In the genomic region with DNA sequence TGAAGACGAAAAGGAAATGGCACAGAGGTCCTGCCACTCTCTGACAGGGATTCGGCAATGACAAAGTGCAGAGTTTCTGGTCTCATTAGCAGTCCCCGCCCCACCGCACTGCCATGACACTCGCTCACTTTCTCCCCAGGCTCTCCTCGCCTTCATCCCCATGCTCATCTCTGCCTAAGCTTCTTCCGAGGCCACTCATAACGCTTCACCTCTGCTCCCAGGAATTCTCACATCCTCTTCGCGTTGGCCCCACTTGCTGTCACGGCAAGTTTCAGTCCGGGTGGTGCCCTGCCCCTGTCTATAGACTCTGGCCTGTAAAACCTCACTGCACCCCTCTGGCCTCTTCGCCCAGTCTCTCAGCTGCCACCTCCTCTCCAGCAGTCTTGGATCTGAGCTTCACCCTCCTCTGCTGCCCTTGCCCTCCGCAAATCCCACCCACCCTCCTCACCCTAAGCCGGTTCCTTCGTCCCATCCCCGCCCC, we compare ENCODE assay signal across 7 cellular contexts. TPM values are rescaled to one million over a fixed set of nuclear protein-coding genes. Genes with fewer than 3 reads are reported as not detected.
DNase-seq lines count a peak whose midpoint lies in the region; ATAC-seq, FAIRE-seq and TF ChIP-seq lines count a peak whose summit lies in the region.

No MANE protein-coding gene starts in this region.

- H3K4me1 ChIP-seq in foreskin keratinocyte: peaks cover 12% of the 10 kb centered on the region

- H3K27me3 ChIP-seq in foreskin keratinocyte: no peaks in the 10 kb centered on the region

- TF ChIP-seq CTCF in foreskin keratinocyte (conservative IDR thresholded peaks at IDR 0.05): no peak
- no peak for TF ChIP-seq CTCF in omental fat pad (IDR thresholded peaks at IDR 0.05)

- ATAC-seq in foreskin keratinocyte: peak; percentile 0
- ATAC-seq in omental fat pad (ENCODE audit: low FRiP score): peak; percentile 13
- ATAC-seq in GM21423 (IDR thresholded peaks at IDR 0.05; ENCODE audit: unreplicated experiment): no peak
- ATAC-seq in GM18519 (IDR thresholded peaks at IDR 0.05; ENCODE audit: low FRiP score, unreplicated experiment): no peak

- H3K27ac ChIP-seq in foreskin keratinocyte: peak overlapping the region; percentile 65

- DNase-seq in GM18507 (ENCODE audit: extremely low spot score, insufficient read length, low read depth) (no peak), NCI-H526 treated with DMSO at 0.1 percent for 48 hours (lab: John Stamatoyannopoulos, UW) (peak; percentile 14), activated T-helper 1 cell treated with Interleukin-2 at 50 U/mL for 16 hours (ENCODE audit: low read depth) (peak; percentile 24), foreskin keratinocyte (peak in 1 of 2 donors; percentile 20), omental fat pad (ENCODE audit: low spot score) (no peak)

- FAIRE-seq in GM18507 (lab: Jason Lieb, UNC): peak; percentile 78

RNA-seq across cellular contexts. Expression of gene RUBCN, which starts 0.7 kb away (rescaled TPM):
- total RNA-seq in foreskin keratinocyte: 19.9 and 21.0 TPM in 2 replicates
- polyA plus RNA-seq in foreskin keratinocyte: 4.4 and 4.9 TPM in 2 replicates
- total RNA-seq in omental fat pad: 10 to 100 TPM; 23.6 to 69.5 (median 39.4) TPM

RNA-seq across cellular contexts. Expression of gene FYTTD1, which starts 13.6 kb away (rescaled TPM):
- total RNA-seq in foreskin keratinocyte: 44.3 and 46.2 TPM in 2 replicates
- 8.7 and 10.4 TPM in 2 replicates for polyA plus RNA-seq in foreskin keratinocyte
- total RNA-seq in omental fat pad: 10 to 100 TPM; 44.3 to 62.1 (median 50.8) TPM

RNA-seq across cellular contexts. Expression of gene LRCH3, which starts 55.0 kb away (rescaled TPM):
- 35.1 and 38.2 TPM in 2 replicates for total RNA-seq in foreskin keratinocyte
- polyA plus RNA-seq in foreskin keratinocyte: 7.0 and 10.9 TPM in 2 replicates
- total RNA-seq in omental fat pad: 10 to 100 TPM; 34.8 to 70.9 (median 38.0) TPM

Comparison
In these comparisons a context has a peak if more than half of its experiments do, and no peak if none do; other contexts are left out.
1. DNase-seq: peak in NCI-H526 treated with DMSO at 0.1 percent for 48 hours (single experiment) and activated T-helper 1 cell treated with Interleukin-2 at 50 U/mL for 16 hours (single experiment); none in GM18507 (single experiment) and omental fat pad (single experiment).
2. ATAC-seq: peak in foreskin keratinocyte (single experiment) and omental fat pad (single experiment); none in GM21423 (single experiment) and GM18519 (single experiment).